9 cellular contexts compared by ENCODE assay signal in the genomic region with DNA sequence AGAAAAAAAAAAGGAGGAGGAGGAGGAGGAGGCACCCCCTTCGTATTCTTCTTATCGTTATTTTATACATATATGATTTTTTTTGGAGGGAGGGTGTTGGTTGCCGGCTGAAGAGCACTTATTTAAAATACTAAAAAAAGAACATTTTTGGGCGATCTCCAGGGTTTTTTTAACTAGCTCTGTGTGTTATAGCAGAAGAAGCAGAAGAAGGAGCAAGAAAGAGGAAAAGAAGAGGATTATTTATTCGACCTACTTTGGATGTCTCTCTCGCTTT. TPM values are rescaled to one million over a fixed set of nuclear protein-coding genes. Genes with fewer than 3 reads are reported as not detected.
DNase-seq lines count a peak whose midpoint lies in the region; ATAC-seq and TF ChIP-seq lines count a peak whose summit lies in the region.
"Had no signal": no experiment of that assay in that cellular context is flagged by ENCODE, and none has a peak within 500 bp of the region (broad histone marks: within the 10 kb centered on the region; RNA-seq: fewer than 3 reads in every experiment).

No MANE protein-coding gene starts in this region.

- peaks cover 17% of the 10 kb centered on the region for H3K4me1 Mint-ChIP-seq in progenitor cell of endocrine pancreas (ENCODE audit: low read depth)

- H3K79me2 ChIP-seq in fibroblast of lung (ENCODE audit: control insufficient read depth, insufficient read depth, low read length): peaks cover 78% of the 10 kb centered on the region

- in situ Hi-C loops in Panc1 (cut with HindIII; ENCODE audit: low pct_unique_long_range_greater_than_20kb, low sequenced_read_pairs): no loop called here

- H3K9me3 ChIP-seq in Panc1 (ENCODE audit: control insufficient read depth, insufficient read depth, low read depth, low read length) (no peaks in the 10 kb centered on the region), fibroblast of lung (ENCODE audit: control insufficient read depth, insufficient read depth, low read depth, low read length) (no peaks in the 10 kb centered on the region), skeletal muscle satellite cell (replicated peaks; ENCODE audit: low read length) (no peaks in the 10 kb centered on the region)

- ATAC-seq in Panc1 (no peak), GM19452 (IDR thresholded peaks at IDR 0.05; ENCODE audit: unreplicated experiment) (no peak)

- H3K36me3 Mint-ChIP-seq in progenitor cell of endocrine pancreas (ENCODE audit: insufficient read depth): peaks cover 10% of the 10 kb centered on the region

- H3K27ac ChIP-seq in Panc1 (ENCODE audit: low read length) (peak overlapping the region; percentile 94), fibroblast of lung (ENCODE audit: insufficient read depth, low read length) (peak overlapping the region; percentile 84)

- CTCF ChIA-PET in Panc1 (lab: Charles Lee): interaction anchor here (0.7 kb wide), 1 partner anchor 23 kb away, joined by 5 read pairs; no protein-coding TSS in a partner anchor

- no peaks in the 10 kb centered on the region for H3K9me3 Mint-ChIP-seq in progenitor cell of endocrine pancreas (ENCODE audit: low read depth)

- H4K20me1 ChIP-seq in fibroblast of lung (ENCODE audit: control insufficient read depth, extremely low read depth, insufficient read depth, low read length): no peaks in the 10 kb centered on the region

- H3K4me3 ChIP-seq in Panc1 (ENCODE audit: low read depth in 2 of 2, low read length in 2 of 2) (peak overlapping the region; percentile 68 to 71), fibroblast of lung (replicated peaks in 1 of 4; ENCODE audit: control extremely low read depth in 1 of 4, insufficient read depth in 1 of 4, low read depth in 3 of 4, low read length in 4 of 4) (peak overlapping the region; percentile 77 to 98 (median 96)), skeletal muscle satellite cell (ENCODE audit: low read length) (peak overlapping the region; percentile 95)

- peak overlapping the region; percentile 87 for H3K9ac ChIP-seq in fibroblast of lung (ENCODE audit: insufficient read depth, low read length)
- peak overlapping the region; percentile 98 for H3K9ac ChIP-seq in skeletal muscle satellite cell (ENCODE audit: low read depth, low read length)

- TF ChIP-seq CTCF in Panc1 (IDR thresholded peaks at IDR 0.05): no peak
- TF ChIP-seq CTCF in fibroblast of lung (conservative IDR thresholded peaks at IDR 0.05 in 1 of 2, IDR thresholded peaks at IDR 0.05 in 1 of 2; ENCODE audit: low read depth in 1 of 2, low read length in 2 of 2): no peak
- no peak for TF ChIP-seq CTCF in progenitor cell of endocrine pancreas (IDR thresholded peaks at IDR 0.05; ENCODE audit: unreplicated experiment)

- H3K27me3 ChIP-seq in Panc1 (ENCODE audit: control insufficient read depth, insufficient read depth, low read length): no peaks in the 10 kb centered on the region
- H3K27me3 ChIP-seq in fibroblast of lung (ENCODE audit: control insufficient read depth, insufficient read depth, low read length): no peaks in the 10 kb centered on the region
- no peaks in the 10 kb centered on the region for H3K27me3 ChIP-seq in skeletal muscle satellite cell (ENCODE audit: control insufficient read depth, insufficient read depth, low read length)

- peak overlapping the region; percentile 40 for H3K4me2 ChIP-seq in fibroblast of lung (ENCODE audit: extremely low read depth, insufficient read depth, low read length)
- H3K4me2 ChIP-seq in skeletal muscle satellite cell (ENCODE audit: low read length): peak overlapping the region; percentile 96

- DNase-seq in NCI-H1092 treated with DMSO at 0.1 percent for 48 hours (lab: John Stamatoyannopoulos, UW) (peak; percentile 50), NCI-H1092 (lab: John Stamatoyannopoulos, UW) (no peak), Panc1 (ENCODE audit: low read depth, low spot score) (no peak), fibroblast of lung (ENCODE audit: low read depth in 2 of 2) (no peak), progenitor cell of endocrine pancreas (ENCODE audit: low spot score, unreplicated experiment) (no peak), HPDE6-E6E7 (ENCODE audit: extremely low spot score) (no peak)
- DNase-seq: MV-4-11 had no signal

- H3K27ac Mint-ChIP-seq in progenitor cell of endocrine pancreas: no peak overlapping the region

- H3K36me3 ChIP-seq in Panc1 (ENCODE audit: control insufficient read depth, insufficient read depth, low read length) (peaks cover 5% of the 10 kb centered on the region; the same call in 1 of the 2 replicates), fibroblast of lung (ENCODE audit: control insufficient read depth, insufficient read depth, low read length) (peaks cover 6% of the 10 kb centered on the region), skeletal muscle satellite cell (ENCODE audit: insufficient read depth, low read length) (peaks cover 29% of the 10 kb centered on the region)

- no peak overlapping the region for H2AFZ ChIP-seq in fibroblast of lung (ENCODE audit: low read length)

- peaks cover 34% of the 10 kb centered on the region for H3K27me3 Mint-ChIP-seq in progenitor cell of endocrine pancreas

- intact Hi-C loops in Panc1 (cut with micrococcal nuclease; ENCODE audit: unreplicated experiment): loop anchor here (10.0 kb wide), 1 partner anchor 1939 kb away; no protein-coding TSS in a partner anchor

- POLR2A ChIA-PET in Panc1 (lab: Charles Lee): interaction anchor here (1.6 kb wide), 1 partner anchor 38 kb away, joined by 8 read pairs; no protein-coding TSS in a partner anchor

- H3K4me1 ChIP-seq in Panc1 (ENCODE audit: control insufficient read depth, insufficient read depth, low read length): peaks cover 10% of the 10 kb centered on the region
- peaks cover 4% of the 10 kb centered on the region for H3K4me1 ChIP-seq in fibroblast of lung (ENCODE audit: control insufficient read depth, extremely low read depth, insufficient read depth, low read length)
- peaks cover 22% of the 10 kb centered on the region for H3K4me1 ChIP-seq in skeletal muscle satellite cell (ENCODE audit: control insufficient read depth, insufficient read depth, low read length)

- BruUV-seq in Panc1 (replicated peaks; lab: Mats Ljungman, UMichigan): TSS peak; percentile 95

- H3K4me3 Mint-ChIP-seq in progenitor cell of endocrine pancreas (ENCODE audit: low read depth): no peak overlapping the region

RNA-seq across cellular contexts. Expression of a gene that starts 0.4 kb away (rescaled TPM):
- 49.5 TPM for total RNA-seq in Panc1 (2021; ENCODE audit: unreplicated experiment)
- 115 TPM for polyA plus RNA-seq in Panc1 (2012; ENCODE audit: insufficient read length)
- 63.7 and 90.8 TPM in 2 replicates for total RNA-seq in fibroblast of lung
- polyA plus RNA-seq in fibroblast of lung: 64.4 and 90.5 TPM in 2 replicates
- 94.8 and 115 TPM in 2 replicates for polyA plus RNA-seq in fibroblast of lung (2012)
- 230 and 328 TPM in 2 replicates for polyA minus RNA-seq in fibroblast of lung (ENCODE audit: low replicate concordance)
- 15.7 and 19.5 TPM in 2 replicates for total RNA-seq in skeletal muscle satellite cell (2012; rRNA removed)
- total RNA-seq in progenitor cell of endocrine pancreas: 34.8 and 35.4 TPM in 2 replicates

RNA-seq across cellular contexts. Expression of a gene that starts 2.4 kb away (rescaled TPM):
- total RNA-seq in Panc1 (2021; ENCODE audit: unreplicated experiment) (27.0 TPM), fibroblast of lung (33.6 and 44.6 TPM in 2 replicates), progenitor cell of endocrine pancreas (6.3 and 10.6 TPM in 2 replicates)
- polyA plus RNA-seq in Panc1 (2012; ENCODE audit: insufficient read length): 23.9 TPM
- polyA plus RNA-seq in fibroblast of lung: 22.4 and 29.6 TPM in 2 replicates
- 28.6 and 29.3 TPM in 2 replicates for polyA plus RNA-seq in fibroblast of lung (2012)
- polyA minus RNA-seq in fibroblast of lung (ENCODE audit: low replicate concordance): 4.1 and 6.4 TPM in 2 replicates
- 11.6 and 18.8 TPM in 2 replicates for total RNA-seq in skeletal muscle satellite cell (2012; rRNA removed)
